8 cellular contexts compared by ENCODE assay signal in genomic region chr13:75258159-75258782, GRCh38.
A peak's percentile ranks its signal among the peaks of the same experiment; 100 is the strongest.
DNase-seq lines count a peak whose midpoint lies in the region; ATAC-seq and TF ChIP-seq lines count a peak whose summit lies in the region.

No MANE protein-coding gene starts in this region.

- no TSS peak for BruUV-seq in Calu3 (replicated peaks; lab: Mats Ljungman, UMichigan)

- intact Hi-C loops in dorsolateral prefrontal cortex (cut with DNase I): no loop called here
- intact Hi-C loops in Calu3 (cut with micrococcal nuclease; ENCODE audit: unreplicated experiment): no loop called here
- intact Hi-C loops in natural killer cell (cut with micrococcal nuclease): no loop called here

- H3K9me3 Mint-ChIP-seq in nephron progenitor cell (no peaks in the 10 kb centered on the region), Calu3 (ENCODE audit: low read depth, unreplicated experiment) (no peaks in the 10 kb centered on the region), natural killer cell (no peaks in the 10 kb centered on the region)

- TF ChIP-seq CTCF in dorsolateral prefrontal cortex (IDR thresholded peaks at IDR 0.05 in 54 of 56, conservative IDR thresholded peaks at IDR 0.05 in 2 of 56; ENCODE audit: low read depth in 1 of 56, partially characterized antibody in 56 of 56): peak in 55 of 56 donors; percentile 35 to 76 (median 56)
- TF ChIP-seq CTCF in nephron progenitor cell (IDR thresholded peaks at IDR 0.05): peak; percentile 74
- no peak for TF ChIP-seq CTCF in Calu3 (IDR thresholded peaks at IDR 0.05; ENCODE audit: unreplicated experiment)
- TF ChIP-seq CTCF in natural killer cell (IDR thresholded peaks at IDR 0.05): no peak

- H3K27ac Mint-ChIP-seq in nephron progenitor cell (no peak overlapping the region), Calu3 (ENCODE audit: unreplicated experiment) (no peak overlapping the region), natural killer cell (no peak overlapping the region)

- H3K36me3 Mint-ChIP-seq in nephron progenitor cell (ENCODE audit: low read depth) (no peaks in the 10 kb centered on the region), Calu3 (ENCODE audit: insufficient read depth, unreplicated experiment) (peaks cover 5% of the 10 kb centered on the region), natural killer cell (no peaks in the 10 kb centered on the region)

- H3K4me1 Mint-ChIP-seq in nephron progenitor cell: no peaks in the 10 kb centered on the region
- peaks cover 11% of the 10 kb centered on the region for H3K4me1 Mint-ChIP-seq in Calu3 (ENCODE audit: low read depth, unreplicated experiment)
- H3K4me1 Mint-ChIP-seq in natural killer cell: no peaks in the 10 kb centered on the region

- H3K4me3 Mint-ChIP-seq in nephron progenitor cell: no peak overlapping the region
- H3K4me3 Mint-ChIP-seq in Calu3 (ENCODE audit: low read depth, unreplicated experiment): no peak overlapping the region
- no peak overlapping the region for H3K4me3 Mint-ChIP-seq in natural killer cell

- H3K27ac ChIP-seq in dorsolateral prefrontal cortex: no peak overlapping the region

- peak; percentile 67 for ATAC-seq in HG02885 (IDR thresholded peaks at IDR 0.05; ENCODE audit: poor library complexity, unreplicated experiment)
- ATAC-seq in natural killer cell: no peak

- H3K27me3 Mint-ChIP-seq in nephron progenitor cell (ENCODE audit: low read depth, poor library complexity) (peaks cover 9% of the 10 kb centered on the region), Calu3 (ENCODE audit: unreplicated experiment) (no peaks in the 10 kb centered on the region), natural killer cell (ENCODE audit: low read depth in 2 of 2) (peaks cover 5 to 30% of the 10 kb centered on the region in 2 donors)

- no peak overlapping the region for H3K4me3 ChIP-seq in dorsolateral prefrontal cortex

- CTCF ChIA-PET in Calu3 (lab: Charles Lee): interaction anchor here (0.7 kb wide), 1 partner anchor 38 kb away, joined by 3 read pairs; no protein-coding TSS in a partner anchor

- peaks cover 0 to 7% (median 0%) of the 10 kb centered on the region in 45 donors for H3K27me3 ChIP-seq in dorsolateral prefrontal cortex

- DNase-seq in GF-D8 (lab: John Stamatoyannopoulos, UW) (peak; percentile 17), NCI-H748 (lab: John Stamatoyannopoulos, UW; ENCODE audit: unreplicated experiment) (peak; percentile 44), dorsolateral prefrontal cortex (no peak), nephron progenitor cell (no peak), Calu3 (no peak), natural killer cell (no peak), HK-2 (ENCODE audit: unreplicated experiment) (no peak)

Comparison
In these comparisons a context has a peak if more than half of its experiments do, and no peak if none do; other contexts are left out.
1. DNase-seq: peak in GF-D8 (single experiment) and NCI-H748 (single experiment); none in dorsolateral prefrontal cortex (0 of 10), nephron progenitor cell (single experiment), Calu3 (single experiment), natural killer cell (single experiment) and HK-2 (single experiment).
2. CTCF ChIP-seq: peak in dorsolateral prefrontal cortex (55 of 56) and nephron progenitor cell (single experiment); none in Calu3 (single experiment) and natural killer cell (single experiment).